In the genomic region with DNA sequence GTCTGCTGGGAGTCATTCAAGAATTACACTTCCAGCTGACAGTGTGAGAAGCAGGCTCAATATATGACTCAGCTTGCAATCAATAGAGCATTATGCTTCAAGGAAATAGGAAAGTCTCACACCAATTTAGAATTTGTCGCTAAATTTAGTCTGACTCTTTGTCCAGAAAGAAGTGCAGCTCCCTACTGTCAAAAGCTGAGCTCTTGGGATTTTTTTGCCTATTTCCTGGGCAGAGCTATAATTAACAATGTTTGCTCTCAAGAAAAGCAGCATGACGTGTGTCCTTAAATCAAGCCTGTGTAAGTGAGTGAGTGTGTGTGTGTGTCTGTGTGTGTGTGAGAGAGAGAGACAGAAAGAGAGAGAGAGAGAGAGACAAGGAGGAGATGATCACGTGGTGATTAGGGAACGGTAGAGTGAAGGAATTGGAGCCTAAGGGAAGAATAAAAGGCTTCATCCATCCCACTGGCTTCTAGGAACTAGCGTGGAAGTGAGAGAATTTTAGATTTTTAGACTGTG, we compare ENCODE assay signal across 9 cellular contexts. TPM values are rescaled to one million over a fixed set of nuclear protein-coding genes. Genes with fewer than 3 reads are reported as not detected.
DNase-seq lines count a peak whose midpoint lies in the region; ATAC-seq and TF ChIP-seq lines count a peak whose summit lies in the region.
"Had no signal": no experiment of that assay in that cellular context is flagged by ENCODE, and none has a peak within 500 bp of the region (broad histone marks: within the 10 kb centered on the region; RNA-seq: fewer than 3 reads in every experiment).

No MANE protein-coding gene starts in this region.

- no peaks in the 10 kb centered on the region for H3K4me1 ChIP-seq in mucosa of descending colon (ENCODE audit: low read depth)

- no peak overlapping the region for H3K4me3 Mint-ChIP-seq in activated T-cell treated with anti-CD3 and anti-CD28 coated beads, Interleukin-2, amount 50 U/mL, for 4 hours

- no peaks in the 10 kb centered on the region for H3K9me3 ChIP-seq in mucosa of descending colon

- 24 to 25% methylated on average over 5 of the region's 5 CpGs for WGBS in lower leg skin, 2 donors

- H3K9me3 Mint-ChIP-seq in activated T-cell treated with anti-CD3 and anti-CD28 coated beads, Interleukin-2, amount 50 U/mL, for 4 hours: no peaks in the 10 kb centered on the region

- H3K27me3 Mint-ChIP-seq in activated T-cell treated with anti-CD3 and anti-CD28 coated beads, Interleukin-2, amount 50 U/mL, for 4 hours (ENCODE audit: low read depth): no peaks in the 10 kb centered on the region

- peak; percentile 87 for ATAC-seq in mucosa of descending colon
- no peak for ATAC-seq in activated T-cell treated with anti-CD3 and anti-CD28 coated beads, Interleukin-2, amount 50 U/mL, for 4 hours

- no peak for TF ChIP-seq POLR2A in lower leg skin (IDR thresholded peaks at IDR 0.05)

- in situ Hi-C loops in GM13976 (cut with MboI; ENCODE audit: low sequenced_read_pairs, unreplicated experiment): no loop called here

- no peaks in the 10 kb centered on the region for H3K36me3 Mint-ChIP-seq in activated T-cell treated with anti-CD3 and anti-CD28 coated beads, Interleukin-2, amount 50 U/mL, for 4 hours (ENCODE audit: insufficient read depth)

- H3K4me1 Mint-ChIP-seq in activated T-cell treated with anti-CD3 and anti-CD28 coated beads, Interleukin-2, amount 50 U/mL, for 4 hours (ENCODE audit: low read depth): no peaks in the 10 kb centered on the region

- TF ChIP-seq CTCF in cardiac fibroblast (IDR thresholded peaks at IDR 0.05; ENCODE audit: low read depth, low read length): no peak
- TF ChIP-seq CTCF in mucosa of descending colon (IDR thresholded peaks at IDR 0.05): no peak
- TF ChIP-seq CTCF in lower leg skin (IDR thresholded peaks at IDR 0.05): no peak
- TF ChIP-seq CTCF in GM13976 (IDR thresholded peaks at IDR 0.05; ENCODE audit: borderline replicate concordance, control extremely low read depth, extremely low read depth, insufficient read depth, missing control alignments): no peak

- H3K36me3 ChIP-seq in mucosa of descending colon (ENCODE audit: low read depth): no peaks in the 10 kb centered on the region

- peak; percentile 35 for DNase-seq in Daoy (ENCODE audit: low read depth)
- DNase-seq in NCI-H2029 (lab: John Stamatoyannopoulos, UW): peak; percentile 59
- peak; percentile 47 to 51 for DNase-seq in cardiac fibroblast (ENCODE audit: low read depth in 2 of 2)
- peak in 1 of 3 donors; percentile 31 for DNase-seq in mucosa of descending colon
- DNase-seq in lower leg skin (ENCODE audit: low spot score in 2 of 2): no peak
- DNase-seq in activated naive CD4-positive, alpha-beta T cell (lab: John Stamatoyannopoulos, UW): no peak
- no peak for DNase-seq in GM13976 (ENCODE audit: low spot score)
- no peak for DNase-seq in activated T-cell treated with anti-CD3 and anti-CD28 coated beads, Interleukin-2, amount 50 U/mL, for 4 hours
- DNase-seq: activated CD4-positive, alpha-beta T cell treated with anti-CD3 and anti-CD28 coated beads, Interleukin-2, amount 50 U/mL, for 1 hour had no signal

- intact Hi-C loops in mucosa of descending colon (cut with DNase I, micrococcal nuclease): no loop called here
- intact Hi-C loops in lower leg skin (cut with DNase I; ENCODE audit: low total_unique reads): no loop called here

- H3K4me3 ChIP-seq in cardiac fibroblast (replicated peaks in 1 of 2; ENCODE audit: low read depth in 2 of 2, low read length in 2 of 2) (no peak overlapping the region), mucosa of descending colon (no peak overlapping the region), lower leg skin (ENCODE audit: low read depth, poor library complexity, severe bottlenecking) (no peak overlapping the region)

RNA-seq across cellular contexts. Expression of a gene that starts 16.4 kb away (rescaled TPM):
- total RNA-seq in Daoy (2014; rRNA removed; shearing (Covaris generic)): 15.6 and 25.0 TPM in 2 replicates
- total RNA-seq in mucosa of descending colon: 1 to 10 TPM in 2 of 3 donors, under 1 TPM in 1; 0.41 to 2.4 (median 1.9) TPM
- 1 to 10 TPM; 1.6 to 4.1 (median 2.6) TPM for total RNA-seq in lower leg skin
- 1 to 10 TPM in 1 of 3 donors, under 1 TPM in 2; 0.40 to 1.1 (median 0.71) TPM for total RNA-seq in activated T-cell treated with anti-CD3 and anti-CD28 coated beads, Interleukin-2, amount 50 U/mL, for 4 hours

RNA-seq across cellular contexts. Expression of a gene that starts 50.4 kb away (rescaled TPM):
- total RNA-seq in Daoy (2014; rRNA removed; shearing (Covaris generic)): 35.2 and 35.6 TPM in 2 replicates
- 10 to 100 TPM; 46.8 to 57.1 (median 50.4) TPM for total RNA-seq in mucosa of descending colon
- 10 to 100 TPM; 32.1 to 37.7 (median 34.4) TPM for total RNA-seq in lower leg skin
- total RNA-seq in activated T-cell treated with anti-CD3 and anti-CD28 coated beads, Interleukin-2, amount 50 U/mL, for 4 hours: 10 to 100 TPM; 44.6 to 46.2 (median 44.6) TPM

RNA-seq across cellular contexts. Expression of a gene that starts 59.5 kb away (rescaled TPM):
- total RNA-seq in Daoy (2014; rRNA removed; shearing (Covaris generic)): 26.6 and 43.2 TPM in 2 replicates
- total RNA-seq in mucosa of descending colon (10 to 100 TPM; 47.0 to 56.4 (median 50.1) TPM), lower leg skin (10 to 100 TPM; 53.1 to 74.0 (median 61.6) TPM)
- total RNA-seq in activated T-cell treated with anti-CD3 and anti-CD28 coated beads, Interleukin-2, amount 50 U/mL, for 4 hours: 10 to 100 TPM; 25.7 to 31.2 (median 30.0) TPM

Comparison
In these comparisons a context has a peak if more than half of its experiments do, and no peak if none do; other contexts are left out.
1. DNase-seq: peak in Daoy (single experiment), NCI-H2029 (single experiment) and cardiac fibroblast (2 of 2); none in lower leg skin (0 of 2), activated naive CD4-positive, alpha-beta T cell (0 of 4), GM13976 (single experiment) and activated T-cell treated with anti-CD3 and anti-CD28 coated beads, Interleukin-2, amount 50 U/mL, for 4 hours (single experiment).